Comparison of ENCODE assay signal across 28 cellular contexts in the genomic region with DNA sequence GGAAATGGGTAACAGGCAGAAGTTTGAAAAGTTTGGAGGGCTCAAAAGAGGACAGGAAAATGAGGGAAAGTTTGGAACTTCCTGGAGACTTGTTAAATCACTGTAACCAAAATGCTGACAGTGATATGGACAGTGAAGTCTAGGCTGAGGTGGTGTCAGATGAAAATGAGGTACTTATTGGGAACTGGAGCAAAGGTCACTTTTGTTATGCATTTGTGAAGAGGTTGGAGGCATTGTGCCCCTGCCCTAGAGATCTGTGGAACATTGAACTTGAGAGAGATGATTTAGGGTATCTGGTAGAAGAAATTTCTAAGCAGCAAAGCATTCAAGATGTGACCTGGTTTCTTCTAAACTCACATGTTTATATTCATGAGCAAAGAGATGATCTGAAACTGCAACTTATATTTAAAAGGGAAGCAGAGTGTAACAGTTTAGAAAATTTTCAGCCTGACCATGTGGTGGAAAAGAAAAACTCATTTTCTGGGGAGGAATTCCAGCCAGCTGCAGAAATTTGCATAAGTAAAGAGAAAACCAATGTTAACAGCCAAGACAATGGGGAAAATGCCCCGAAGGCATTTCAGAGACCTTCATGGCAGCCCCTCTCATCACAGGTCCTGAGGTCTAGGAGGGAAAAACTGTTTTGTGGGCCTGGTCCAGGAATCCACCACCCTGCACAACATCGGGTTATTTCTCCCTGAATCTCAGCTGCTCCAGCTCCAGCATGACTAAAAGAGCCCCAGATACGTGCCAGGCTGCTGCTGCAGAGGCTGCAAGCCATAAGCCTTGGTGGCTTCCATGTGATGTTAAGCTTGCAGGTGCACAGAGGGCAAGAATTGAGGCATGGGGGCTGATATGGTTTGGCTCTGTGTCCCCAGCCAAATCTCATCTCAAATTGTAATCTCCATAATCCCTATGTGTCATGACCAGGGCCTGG.
"Had no signal": no experiment of that assay in that cellular context is flagged by ENCODE, and none has a peak within 500 bp of the region (broad histone marks: within the 10 kb centered on the region; RNA-seq: fewer than 3 reads in every experiment).

No MANE protein-coding gene starts in this region.

- H3K27me3 ChIP-seq: ovary, thyroid gland, upper lobe of left lung had no signal

- H3K36me3 ChIP-seq: ovary, prostate gland, thyroid gland, upper lobe of left lung had no signal

- H3K4me1 ChIP-seq: prostate gland, thyroid gland, upper lobe of left lung had no signal

- H3K4me3 ChIP-seq: ovary, prostate gland, skin epidermis, thyroid gland, upper lobe of left lung had no signal

- H3K27ac ChIP-seq: ovary, prostate gland, skin epidermis, thyroid gland, upper lobe of left lung had no signal

- ATAC-seq: activated CD8-positive, alpha-beta T cell treated with anti-CD3 and anti-CD28 coated beads for 36 hours; activated naive CD8-positive, alpha-beta T cell treated with anti-CD3 and anti-CD28 coated beads, Interleukin-2, amount 50 U/mL, for 24 hours; left colon; naive thymus-derived CD4-positive, alpha-beta T cell; sciatic nerve; stimulated activated memory B cell treated with anti-CD40 and anti-IgM and Interleukin-4, amounts not matched to agents 10 μg/mL and 1 μg/mL and 100 μg/mL, for 72 hours; stimulated activated naive CD8-positive, alpha-beta T cell treated with anti-CD3 and anti-CD28 coated beads, Interleukin-15, amount 100 ng/mL, for 72 hours; T-helper 17 cell had no signal

- DNase-seq: activated CD4-positive, alpha-beta T cell treated with anti-CD3 and anti-CD28 coated beads for 1 hour; activated CD4-positive, alpha-beta T cell treated with anti-CD3 and anti-CD28 coated beads, Interleukin-2, amount 10 ng/mL, durations not matched to agents 7 days and 5 days; activated CD8-positive, alpha-beta T cell treated with anti-CD3 and anti-CD28 coated beads for 36 hours; activated naive CD8-positive, alpha-beta T cell treated with anti-CD3 and anti-CD28 coated beads, Interleukin-2, amount 50 U/mL, for 24 hours; activated T-cell treated with anti-CD3 and anti-CD28 coated beads, Interleukin-2, amount 50 U/mL, for 48 hours; amygdala; dermis blood vessel endothelial cell; effector CD8-positive, alpha-beta T cell; immature natural killer cell; kidney; left colon; midbrain; naive thymus-derived CD4-positive, alpha-beta T cell; ovary; retina; stimulated activated CD4-positive, alpha-beta T cell treated with anti-CD3 and anti-CD28 coated beads, Interleukin-12 subunit alpha, Interleukin-12 subunit beta, amount 100 ng/mL, for 4 hours; stimulated activated CD4-positive, alpha-beta T cell treated with anti-CD3 and anti-CD28 coated beads, Interleukin-4, amount 100 ng/mL, for 24 hours; stimulated activated CD8-positive, alpha-beta memory T cell treated with anti-CD3 and anti-CD28 coated beads, Interleukin-4, amount 100 ng/mL, for 48 hours; stimulated activated naive CD8-positive, alpha-beta T cell treated with anti-CD3 and anti-CD28 coated beads, Interleukin-15, amount 100 ng/mL, for 72 hours; substantia nigra; T-helper 17 cell; T1000; thyroid gland; upper lobe of left lung had no signal

- H3K9me3 ChIP-seq: ovary, prostate gland, thyroid gland had no signal
